28 cellular contexts compared by ENCODE assay signal in genomic region chr12:10320643-10321042, GRCh38. TPM values are rescaled to one million over a fixed set of nuclear protein-coding genes. Genes with fewer than 3 reads are reported as not detected.
DNase-seq lines count a peak whose midpoint lies in the region; ATAC-seq and TF ChIP-seq lines count a peak whose summit lies in the region.
"Had no signal": no experiment of that assay in that cellular context is flagged by ENCODE, and none has a peak within 500 bp of the region (broad histone marks: within the 10 kb centered on the region; RNA-seq: fewer than 3 reads in every experiment).

No MANE protein-coding gene starts in this region.

- intact Hi-C loops in activated CD4-positive, alpha-beta T cell treated with anti-CD3 and anti-CD28 coated beads for 36 hours (cut with DNase I, micrococcal nuclease): loop anchor here (1.0 to 2.0 kb wide), 6 partner anchors 16 to 221 kb away; partner anchors contain the start of gene GABARAPL1 (in 1 of the 2)
- intact Hi-C loops in Calu3 (cut with micrococcal nuclease; ENCODE audit: unreplicated experiment): no loop called here

- H3K27me3 ChIP-seq in brain microvascular endothelial cell (replicated peaks): no peaks in the 10 kb centered on the region
- H3K27me3 ChIP-seq: heart left ventricle, thyroid gland had no signal

- TF ChIP-seq CTCF in brain microvascular endothelial cell (IDR thresholded peaks at IDR 0.05; ENCODE audit: low read depth, low read length, missing control alignments) (no peak), Calu3 (IDR thresholded peaks at IDR 0.05; ENCODE audit: unreplicated experiment) (no peak)

- no peak overlapping the region for H3K27ac ChIP-seq in brain microvascular endothelial cell
- H3K27ac ChIP-seq: epithelial cell of prostate, heart left ventricle, thyroid gland had no signal

- ATAC-seq in activated CD4-positive, alpha-beta T cell treated with anti-CD3 and anti-CD28 coated beads for 36 hours: peak; percentile 91
- peak; percentile 59 for ATAC-seq in GM18868 (IDR thresholded peaks at IDR 0.05; ENCODE audit: unreplicated experiment)
- ATAC-seq in activated T-helper 17 cell treated with anti-CD3 and anti-CD28 coated beads, Interleukin-2, amount 50 U/mL, for 72 hours (replicated peaks): peak; percentile 93
- ATAC-seq in natural killer cell treated with Interleukin-12 subunit alpha and Interleukin-12 subunit beta and Interleukin-15 and Interleukin-18, amount 100 ng/mL, for 72 hours: peak; percentile 61 to 70
- ATAC-seq: heart left ventricle, K562, left colon, WTC11 had no signal

- BruUV-seq in Calu3 (replicated peaks; lab: Mats Ljungman, UMichigan): no TSS peak

- H3K4me3 Mint-ChIP-seq in activated CD4-positive, alpha-beta T cell treated with anti-CD3 and anti-CD28 coated beads for 36 hours: no peak overlapping the region
- peak overlapping the region; percentile 18 for H3K4me3 Mint-ChIP-seq in activated T-helper 17 cell treated with anti-CD3 and anti-CD28 coated beads, Interleukin-2, amount 50 U/mL, for 72 hours
- peak overlapping the region; percentile 45 for H3K4me3 Mint-ChIP-seq in natural killer cell treated with Interleukin-12 subunit alpha and Interleukin-12 subunit beta and Interleukin-15 and Interleukin-18, amount 100 ng/mL, for 72 hours
- no peak overlapping the region for H3K4me3 Mint-ChIP-seq in Calu3 (ENCODE audit: low read depth, unreplicated experiment)
- H3K4me3 Mint-ChIP-seq: WTC11 had no signal

- peak overlapping the region; percentile 32 for H3K27ac Mint-ChIP-seq in activated CD4-positive, alpha-beta T cell treated with anti-CD3 and anti-CD28 coated beads for 36 hours
- H3K27ac Mint-ChIP-seq in activated T-helper 17 cell treated with anti-CD3 and anti-CD28 coated beads, Interleukin-2, amount 50 U/mL, for 72 hours: peak overlapping the region; percentile 15
- H3K27ac Mint-ChIP-seq in natural killer cell treated with Interleukin-12 subunit alpha and Interleukin-12 subunit beta and Interleukin-15 and Interleukin-18, amount 100 ng/mL, for 72 hours: peak overlapping the region; percentile 67 to 93
- H3K27ac Mint-ChIP-seq in Calu3 (ENCODE audit: unreplicated experiment): no peak overlapping the region
- H3K27ac Mint-ChIP-seq: WTC11 had no signal

- POLR2A ChIA-PET in activated CD4-positive, alpha-beta T cell treated with anti-CD3 and anti-CD28 coated beads for 36 hours (lab: Charles Lee): interaction anchor here (0.9 to 2.2 kb wide), 2 partner anchors 16 to 18 kb away, joined by 3 to 13 read pairs; no protein-coding TSS in a partner anchor

- in situ Hi-C loops in brain microvascular endothelial cell (cut with HindIII; ENCODE audit: low pct_ligation_motif_present, low sequenced_read_pairs): no loop called here

- no peaks in the 10 kb centered on the region for H3K9me3 Mint-ChIP-seq in activated CD4-positive, alpha-beta T cell treated with anti-CD3 and anti-CD28 coated beads for 36 hours (ENCODE audit: low read depth)
- no peaks in the 10 kb centered on the region for H3K9me3 Mint-ChIP-seq in activated T-helper 17 cell treated with anti-CD3 and anti-CD28 coated beads, Interleukin-2, amount 50 U/mL, for 72 hours
- H3K9me3 Mint-ChIP-seq in natural killer cell treated with Interleukin-12 subunit alpha and Interleukin-12 subunit beta and Interleukin-15 and Interleukin-18, amount 100 ng/mL, for 72 hours: peaks cover 9% of the 10 kb centered on the region
- no peaks in the 10 kb centered on the region for H3K9me3 Mint-ChIP-seq in Calu3 (ENCODE audit: low read depth, unreplicated experiment)

- no peaks in the 10 kb centered on the region for H3K36me3 ChIP-seq in brain microvascular endothelial cell (replicated peaks)
- H3K36me3 ChIP-seq: heart left ventricle, thyroid gland had no signal

- DNase-seq in activated CD4-positive, alpha-beta T cell treated with anti-CD3 and anti-CD28 coated beads for 36 hours: no peak
- no peak for DNase-seq in activated CD4-positive, alpha-beta T cell treated with anti-CD3 and anti-CD28 coated beads, Interleukin-2, amount 50 U/mL, for 1 hour
- DNase-seq in natural killer cell treated with Interleukin-12 subunit alpha and Interleukin-12 subunit beta and Interleukin-15 and Interleukin-18, amount 100 ng/mL, for 72 hours (ENCODE audit: low spot score): no peak
- no peak for DNase-seq in brain microvascular endothelial cell
- no peak for DNase-seq in Calu3
- no peak for DNase-seq in SK-N-DZ (ENCODE audit: low spot score)
- DNase-seq: activated gamma-delta T cell treated with Interleukin-2 at 50 U/mL for 16 hours; AML-193; cerebellar nuclear complex; DMS79; heart left ventricle; left colon; mesenchymal stem cell; NCI-H1436 treated with DMSO at 0.1 percent for 48 hours; NCI-H2171; NCI-H524 treated with DMSO at 0.1 percent for 48 hours; RPMI8226; SK-N-SH; small intestine; stimulated activated CD4-positive, alpha-beta T cell treated with anti-CD3 and anti-CD28 coated beads, Interleukin-2, amount 100 ng/mL, for 24 hours; stimulated activated naive CD4-positive, alpha-beta T cell; thyroid gland had no signal

- H3K4me3 ChIP-seq in brain microvascular endothelial cell (ENCODE audit: low read depth, low read length): no peak overlapping the region
- H3K4me3 ChIP-seq: heart left ventricle, K562, thyroid gland had no signal

- peaks cover 10% of the 10 kb centered on the region for H3K27me3 Mint-ChIP-seq in activated CD4-positive, alpha-beta T cell treated with anti-CD3 and anti-CD28 coated beads for 36 hours
- H3K27me3 Mint-ChIP-seq in activated T-helper 17 cell treated with anti-CD3 and anti-CD28 coated beads, Interleukin-2, amount 50 U/mL, for 72 hours: peaks cover 19% of the 10 kb centered on the region
- H3K27me3 Mint-ChIP-seq in natural killer cell treated with Interleukin-12 subunit alpha and Interleukin-12 subunit beta and Interleukin-15 and Interleukin-18, amount 100 ng/mL, for 72 hours: no peaks in the 10 kb centered on the region
- no peaks in the 10 kb centered on the region for H3K27me3 Mint-ChIP-seq in Calu3 (ENCODE audit: unreplicated experiment)

- H3K4me1 Mint-ChIP-seq in activated CD4-positive, alpha-beta T cell treated with anti-CD3 and anti-CD28 coated beads for 36 hours: peaks cover 30% of the 10 kb centered on the region
- H3K4me1 Mint-ChIP-seq in activated T-helper 17 cell treated with anti-CD3 and anti-CD28 coated beads, Interleukin-2, amount 50 U/mL, for 72 hours: peaks cover 7% of the 10 kb centered on the region
- peaks cover 58 to 80% of the 10 kb centered on the region in 2 donors for H3K4me1 Mint-ChIP-seq in natural killer cell treated with Interleukin-12 subunit alpha and Interleukin-12 subunit beta and Interleukin-15 and Interleukin-18, amount 100 ng/mL, for 72 hours (ENCODE audit: low read depth in 2 of 2)
- H3K4me1 Mint-ChIP-seq in Calu3 (ENCODE audit: low read depth, unreplicated experiment): no peaks in the 10 kb centered on the region
- H3K4me1 Mint-ChIP-seq: WTC11 had no signal

- H3K36me3 Mint-ChIP-seq in activated CD4-positive, alpha-beta T cell treated with anti-CD3 and anti-CD28 coated beads for 36 hours (ENCODE audit: low read depth): no peaks in the 10 kb centered on the region
- no peaks in the 10 kb centered on the region for H3K36me3 Mint-ChIP-seq in activated T-helper 17 cell treated with anti-CD3 and anti-CD28 coated beads, Interleukin-2, amount 50 U/mL, for 72 hours (ENCODE audit: low read depth)
- H3K36me3 Mint-ChIP-seq in natural killer cell treated with Interleukin-12 subunit alpha and Interleukin-12 subunit beta and Interleukin-15 and Interleukin-18, amount 100 ng/mL, for 72 hours: peaks cover 43% of the 10 kb centered on the region
- H3K36me3 Mint-ChIP-seq in Calu3 (ENCODE audit: insufficient read depth, unreplicated experiment): no peaks in the 10 kb centered on the region
- H3K36me3 Mint-ChIP-seq: WTC11 had no signal

- CTCF ChIA-PET in activated CD4-positive, alpha-beta T cell treated with anti-CD3 and anti-CD28 coated beads for 36 hours (lab: Charles Lee): interaction anchor here (0.7 to 1.4 kb wide), 4 partner anchors 10 to 949 kb away, joined by 3 read pairs; partner anchors contain the start of gene PRB3
- CTCF ChIA-PET in Calu3 (lab: Charles Lee): no interaction called here

RNA-seq across cellular contexts. Expression of gene KLRD1, which starts 13.0 kb away (rescaled TPM):
- under 1 TPM; 0.05 to 0.28 TPM for total RNA-seq in activated CD4-positive, alpha-beta T cell treated with anti-CD3 and anti-CD28 coated beads for 36 hours
- total RNA-seq in activated T-helper 17 cell treated with anti-CD3 and anti-CD28 coated beads, Interleukin-2, amount 50 U/mL, for 72 hours: 1 to 10 TPM in 1 of 2 donors, not detected in 1; 1.1 TPM
- 100 to 1,000 TPM in 1 of 2 donors, 10 to 100 TPM in 1; 58.2 to 197 TPM for total RNA-seq in natural killer cell treated with Interleukin-12 subunit alpha and Interleukin-12 subunit beta and Interleukin-15 and Interleukin-18, amount 100 ng/mL, for 72 hours
- 0.14 TPM in 1 of 2 replicates, not detected in the other for total RNA-seq in Calu3 (2022)
- polyA plus RNA-seq in SK-N-DZ (2014; cell fraction: cytosol; rRNA removed): 0.09 and 0.27 TPM in 2 replicates
- polyA plus RNA-seq in SK-N-DZ (2014; cell fraction: nucleus; rRNA removed): not detected in 2 replicates
- total RNA-seq: A172, K562 had no signal
- polyA plus RNA-seq: K562, SK-N-SH had no signal

Comparison
In these comparisons a context has a peak if more than half of its experiments do, and no peak if none do; other contexts are left out.
1. H3K4me3 Mint-ChIP-seq: peak in activated T-helper 17 cell treated with anti-CD3 and anti-CD28 coated beads, Interleukin-2, amount 50 U/mL, for 72 hours (single experiment) and natural killer cell treated with Interleukin-12 subunit alpha and Interleukin-12 subunit beta and Interleukin-15 and Interleukin-18, amount 100 ng/mL, for 72 hours (single experiment); none in activated CD4-positive, alpha-beta T cell treated with anti-CD3 and anti-CD28 coated beads for 36 hours (single experiment) and Calu3 (single experiment).
2. RNA of gene KLRD1, which starts 13.0 kb away (total RNA-seq): 58.2 to 197 TPM in natural killer cell treated with Interleukin-12 subunit alpha and Interleukin-12 subunit beta and Interleukin-15 and Interleukin-18, amount 100 ng/mL, for 72 hours; 1.1 TPM in activated T-helper 17 cell treated with anti-CD3 and anti-CD28 coated beads, Interleukin-2, amount 50 U/mL, for 72 hours, 0.05 to 0.28 TPM in activated CD4-positive, alpha-beta T cell treated with anti-CD3 and anti-CD28 coated beads for 36 hours and 0.14 TPM in Calu3; every median in the first group is over 10 times any median in the second.
3. Peak in every context shown above with its lines, with median percentiles within 50 percentile points of each other: ATAC-seq.